In genomic region chr9:131185924-131186323, GRCh38 we compare ENCODE assay signal across 25 cellular contexts.
"Had no signal": no experiment of that assay in that cellular context is flagged by ENCODE, and none has a peak within 500 bp of the region (broad histone marks: within the 10 kb centered on the region; RNA-seq: fewer than 3 reads in every experiment).

No MANE protein-coding gene starts in this region.

- H3K4me3 Mint-ChIP-seq: immature natural killer cell; naive thymus-derived CD4-positive, alpha-beta T cell; nephron; stimulated activated naive CD8-positive, alpha-beta T cell treated with anti-CD3 and anti-CD28 coated beads, Interleukin-15, amount 100 ng/mL, for 72 hours had no signal

- H3K27ac Mint-ChIP-seq: nephron; stimulated activated naive CD8-positive, alpha-beta T cell treated with anti-CD3 and anti-CD28 coated beads, Interleukin-15, amount 100 ng/mL, for 72 hours had no signal

- DNase-seq: dermis blood vessel endothelial cell; effector memory CD4-positive, alpha-beta T cell; foreskin keratinocyte; hypothalamus; immature natural killer cell; islet precursor cell; mesendoderm; midbrain; naive thymus-derived CD4-positive, alpha-beta T cell; occipital lobe; ovary; retina; stimulated activated CD4-positive, alpha-beta T cell treated with anti-CD3 and anti-CD28 coated beads, Interleukin-12 subunit alpha, Interleukin-12 subunit beta, amount 100 ng/mL, for 4 hours; stimulated activated CD4-positive, alpha-beta T cell treated with anti-CD3 and anti-CD28 coated beads, Interleukin-1b, Interleukin-23, amount 100 ng/mL, for 48 hours; stimulated activated CD4-positive, alpha-beta T cell treated with anti-CD3 and anti-CD28 coated beads, Interleukin-4, amount 100 ng/mL, for 1 hour; stimulated activated CD8-positive, alpha-beta memory T cell treated with anti-CD3 and anti-CD28 coated beads, Interleukin-4, amount 100 ng/mL, for 48 hours; stimulated activated naive CD4-positive, alpha-beta T cell; stimulated activated naive CD8-positive, alpha-beta T cell treated with anti-CD3 and anti-CD28 coated beads, Interleukin-15, amount 100 ng/mL, for 72 hours had no signal

- ATAC-seq: foreskin keratinocyte; gastroesophageal sphincter; naive thymus-derived CD4-positive, alpha-beta T cell; sciatic nerve; stimulated activated naive CD8-positive, alpha-beta T cell treated with anti-CD3 and anti-CD28 coated beads, Interleukin-15, amount 100 ng/mL, for 72 hours had no signal

- H3K27me3 Mint-ChIP-seq: naive thymus-derived CD4-positive, alpha-beta T cell; stimulated activated naive CD8-positive, alpha-beta T cell treated with anti-CD3 and anti-CD28 coated beads, Interleukin-15, amount 100 ng/mL, for 72 hours had no signal

- H3K9me3 Mint-ChIP-seq: immature natural killer cell; naive thymus-derived CD4-positive, alpha-beta T cell; nephron; stimulated activated naive CD8-positive, alpha-beta T cell treated with anti-CD3 and anti-CD28 coated beads, Interleukin-15, amount 100 ng/mL, for 72 hours had no signal

- H3K4me1 Mint-ChIP-seq: immature natural killer cell; nephron; stimulated activated naive CD8-positive, alpha-beta T cell treated with anti-CD3 and anti-CD28 coated beads, Interleukin-15, amount 100 ng/mL, for 72 hours had no signal

- H3K27ac ChIP-seq: coronary artery, esophagus muscularis mucosa, foreskin keratinocyte, gastroesophageal sphincter, ovary, suprapubic skin, vagina had no signal
